ENCODE assay signal across 5 cellular contexts in the genomic region with DNA sequence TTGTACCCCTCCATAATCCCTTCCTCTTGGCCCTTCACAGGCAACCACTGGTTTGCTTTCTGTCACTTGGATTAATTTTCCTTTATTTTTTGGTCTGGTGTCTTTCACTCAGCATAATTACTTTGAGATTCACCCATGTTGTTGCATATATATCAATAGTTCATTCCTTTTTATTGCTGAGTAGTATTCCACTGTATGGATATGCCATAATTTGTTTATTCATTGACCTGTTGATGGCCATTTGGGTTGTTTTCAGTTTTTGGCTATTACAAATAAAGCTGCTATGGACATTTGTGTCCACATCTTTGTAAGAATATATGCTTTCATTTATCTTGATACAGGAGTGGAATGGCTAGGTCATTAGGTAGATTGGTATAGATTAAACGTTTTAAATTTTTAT.
"Had no signal": no experiment of that assay in that cellular context is flagged by ENCODE, and none has a peak within 500 bp of the region (broad histone marks: within the 10 kb centered on the region; RNA-seq: fewer than 3 reads in every experiment).

No MANE protein-coding gene starts in this region.

- H3K4me3 ChIP-seq: GM12878 had no signal

- FAIRE-seq: GM12878, GM12891, GM12892 had no signal

- ATAC-seq: GM12878 had no signal

- DNase-seq: GDM1, GF-D8 had no signal
